1 cellular context compared by ENCODE assay signal in genomic region chr9:36280989-36281388, GRCh38.
A peak's percentile ranks its signal among the peaks of the same experiment; 100 is the strongest.
TF ChIP-seq lines count a peak whose summit lies in the region.

No MANE protein-coding gene starts in this region.

TF ChIP-seq in K562, 482 proteins besides CTCF, POLR2A, EP300 and RAD21:
- peak; percentile 84 for TF ChIP-seq PKNOX1 (IDR thresholded peaks at IDR 0.05)
- peak; percentile 43 for TF ChIP-seq MEIS2 (IDR thresholded peaks at IDR 0.05; ENCODE audit: partially characterized antibody)
- no peak for TF ChIP-seq PRPF4 (IDR thresholded peaks at IDR 0.05; ENCODE audit: insufficient read depth, low read depth, low read length, poor library complexity, severe bottlenecking)
TF ChIP-seq in K562: peak in this region for 2.
